In the genomic region with DNA sequence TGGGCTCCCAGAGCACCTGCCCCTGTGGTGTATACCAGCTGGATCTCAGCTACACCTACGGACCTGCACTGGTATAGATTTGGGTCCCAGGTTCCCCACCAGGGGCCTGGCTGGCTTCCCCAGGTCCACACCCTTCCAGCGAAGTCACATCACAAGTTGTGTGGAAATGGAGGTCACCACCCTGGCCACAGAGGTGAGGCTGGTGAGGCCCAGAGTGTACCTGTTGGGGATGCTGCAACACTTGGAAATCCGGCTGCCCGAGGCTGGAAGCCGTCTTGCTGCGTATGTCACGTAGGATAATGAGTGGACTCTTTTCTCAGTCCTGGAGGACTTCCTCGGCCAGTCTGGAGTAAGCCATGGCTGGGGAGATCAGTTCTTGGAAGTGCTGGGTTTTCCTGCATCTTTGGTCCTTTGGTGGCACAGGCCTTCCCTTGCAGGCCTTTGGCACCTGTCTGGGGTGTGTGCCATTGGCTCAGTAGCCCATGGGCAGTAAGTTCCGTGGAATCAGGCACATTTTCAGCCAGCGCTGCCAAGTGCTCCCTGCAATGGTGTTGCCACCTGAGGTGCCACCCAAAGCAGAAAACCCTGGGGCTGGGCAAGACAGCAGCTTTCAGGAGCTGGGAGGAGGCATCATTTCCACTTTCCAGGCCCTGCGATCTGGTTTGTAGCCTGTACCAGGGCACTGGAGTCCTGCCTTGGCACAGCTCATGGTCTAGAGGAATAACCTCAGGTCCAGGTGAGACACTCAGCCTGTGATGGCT, we compare ENCODE assay signal across 15 cellular contexts.
DNase-seq lines count a peak whose midpoint lies in the region; ATAC-seq and TF ChIP-seq lines count a peak whose summit lies in the region.
"Had no signal": no experiment of that assay in that cellular context is flagged by ENCODE, and none has a peak within 500 bp of the region (broad histone marks: within the 10 kb centered on the region; RNA-seq: fewer than 3 reads in every experiment).

No MANE protein-coding gene starts in this region.

- TF ChIP-seq CTCF in cardiac muscle cell (IDR thresholded peaks at IDR 0.05; ENCODE audit: low read depth, low read length) (no peak), sigmoid colon (IDR thresholded peaks at IDR 0.05) (no peak), vagina (IDR thresholded peaks at IDR 0.05) (no peak), natural killer cell (IDR thresholded peaks at IDR 0.05) (no peak)

- intact Hi-C loops in cardiac septum (cut with DNase I) = loop anchor here (2.0 kb wide), 1 partner anchor 63 kb away; no protein-coding TSS in a partner anchor
- intact Hi-C loops in right cardiac atrium (cut with DNase I) = no loop called here
- intact Hi-C loops in sigmoid colon (cut with DNase I) = no loop called here
- intact Hi-C loops in vagina (cut with DNase I) = no loop called here
- intact Hi-C loops in natural killer cell (cut with micrococcal nuclease) = no loop called here

- H3K27me3 Mint-ChIP-seq in natural killer cell (ENCODE audit: low read depth in 2 of 2) = no peaks in the 10 kb centered on the region
- H3K27me3 Mint-ChIP-seq: CD4-positive, CD25-positive, alpha-beta regulatory T cell had no signal

- H3K4me1 Mint-ChIP-seq in natural killer cell = peaks cover 0 to 11% of the 10 kb centered on the region in 2 donors
- H3K4me1 Mint-ChIP-seq: CD4-positive, CD25-positive, alpha-beta regulatory T cell had no signal

- no peak overlapping the region for H3K4me3 Mint-ChIP-seq in natural killer cell
- H3K4me3 Mint-ChIP-seq: CD4-positive, CD25-positive, alpha-beta regulatory T cell had no signal

- no peaks in the 10 kb centered on the region for H3K27me3 ChIP-seq in cardiac muscle cell
- no peaks in the 10 kb centered on the region for H3K27me3 ChIP-seq in right cardiac atrium (ENCODE audit: control insufficient read depth, insufficient read depth)
- no peaks in the 10 kb centered on the region for H3K27me3 ChIP-seq in sigmoid colon
- no peaks in the 10 kb centered on the region for H3K27me3 ChIP-seq in vagina

- H3K4me1 ChIP-seq in cardiac muscle cell (ENCODE audit: low read depth) (peaks cover 21% of the 10 kb centered on the region), right cardiac atrium (ENCODE audit: control insufficient read depth, insufficient read depth, low read length) (peaks cover 22% of the 10 kb centered on the region), sigmoid colon (peaks cover 0 to 36% (median 29%) of the 10 kb centered on the region in 4 donors), vagina (peaks cover 55% of the 10 kb centered on the region)

- no peak for TF ChIP-seq EP300 in sigmoid colon (IDR thresholded peaks at IDR 0.05)

- H3K4me3 ChIP-seq in cardiac muscle cell = no peak overlapping the region
- no peak overlapping the region for H3K4me3 ChIP-seq in right cardiac atrium (ENCODE audit: low read length)
- H3K4me3 ChIP-seq in sigmoid colon = no peak overlapping the region
- H3K4me3 ChIP-seq in vagina = no peak overlapping the region
- H3K4me3 ChIP-seq: skin epidermis had no signal

- no peaks in the 10 kb centered on the region for H3K9me3 ChIP-seq in cardiac muscle cell (ENCODE audit: low read depth)
- no peaks in the 10 kb centered on the region for H3K9me3 ChIP-seq in right cardiac atrium (ENCODE audit: control insufficient read depth, low read length)
- no peaks in the 10 kb centered on the region for H3K9me3 ChIP-seq in sigmoid colon
- no peaks in the 10 kb centered on the region for H3K9me3 ChIP-seq in vagina

- 93% methylated on average over 11 of the region's 11 CpGs for WGBS in right cardiac atrium
- 92 to 96% methylated on average over 11 of the region's 11 CpGs for WGBS in sigmoid colon, 2 donors

- ATAC-seq in right cardiac atrium (no peak), natural killer cell (no peak)
- ATAC-seq: left colon had no signal

- no peaks in the 10 kb centered on the region for H3K36me3 Mint-ChIP-seq in natural killer cell

- no peak overlapping the region for H3K27ac Mint-ChIP-seq in natural killer cell
- H3K27ac Mint-ChIP-seq: CD4-positive, CD25-positive, alpha-beta regulatory T cell had no signal

- DNase-seq in cardiac muscle cell (ENCODE audit: low read depth in 1 of 2, low spot score in 1 of 2) (no peak), cardiac septum (ENCODE audit: low spot score) (no peak), right cardiac atrium (peak in 1 of 3 donors; percentile 46), sigmoid colon (no peak), vagina (ENCODE audit: extremely low spot score in 2 of 2) (no peak), NCI-H82 treated with DMSO at 0.1 percent for 48 hours (lab: John Stamatoyannopoulos, UW; ENCODE audit: unreplicated experiment) (no peak), natural killer cell (no peak)
- DNase-seq in activated effector memory CD4-positive, alpha-beta T cell treated with anti-CD3 and anti-CD28 coated beads, Interleukin-2, amount 50 U/mL, for 16 hours = no peak
- DNase-seq: activated naive CD4-positive, alpha-beta T cell; CD4-positive, CD25-positive, alpha-beta regulatory T cell; NCI-H2107; NCI-H82; stimulated activated naive CD4-positive, alpha-beta T cell had no signal

- TF ChIP-seq POLR2A in sigmoid colon (IDR thresholded peaks at IDR 0.05) (no peak), vagina (IDR thresholded peaks at IDR 0.05) (no peak)

- H3K9me3 Mint-ChIP-seq in natural killer cell = peaks cover 3 to 6% of the 10 kb centered on the region in 2 donors

- peak overlapping the region; percentile 66 for H3K27ac ChIP-seq in cardiac muscle cell
- H3K27ac ChIP-seq in right cardiac atrium (ENCODE audit: low read length) = peak overlapping the region; percentile 85
- H3K27ac ChIP-seq in sigmoid colon = peak overlapping the region; percentile 76 to 87 (median 84)
- H3K27ac ChIP-seq in vagina = peak overlapping the region; percentile 89

- no peaks in the 10 kb centered on the region for H3K36me3 ChIP-seq in cardiac muscle cell
- H3K36me3 ChIP-seq in sigmoid colon = no peaks in the 10 kb centered on the region
- no peaks in the 10 kb centered on the region for H3K36me3 ChIP-seq in vagina
